ENCODE assay signal across 1 cellular context in genomic region chr10:48463318-48464003, GRCh38.
TF ChIP-seq lines count a peak whose summit lies in the region.

No MANE protein-coding gene starts in this region.

TF ChIP-seq in K562, 482 proteins besides CTCF, POLR2A, EP300 and RAD21 (continued from another document):
- TF ChIP-seq E2F6 (IDR thresholded peaks at IDR 0.05; ENCODE audit: borderline replicate concordance in 1 of 2, extremely low read depth in 1 of 2, insufficient read depth in 1 of 2, insufficient read length in 1 of 2, low read depth in 1 of 2, low read length in 1 of 2, poor library complexity in 1 of 2, severe bottlenecking in 1 of 2) (peak in 1 of 2 experiments; percentile 29), VEZF1 (CRISPR knock-in tag; IDR thresholded peaks at IDR 0.05) (peak; percentile 49; the same call in 1 of the 2 replicates), HDAC1 (IDR thresholded peaks at IDR 0.05) (0 out of 4 replicates have a peak, but pooled peaks of 1 of the 2 experiments have one; percentile 9)
